Comparison of ENCODE assay signal across 1 cellular context in genomic region chr9:115024925-115025535, GRCh38.
TF ChIP-seq lines count a peak whose summit lies in the region.

No MANE protein-coding gene starts in this region.

TF ChIP-seq in GM23338, 12 proteins besides CTCF, POLR2A, EP300 and RAD21 (continued from another document):
- TF ChIP-seq ZNF462 (CRISPR knock-in tag; IDR thresholded peaks at IDR 0.05) (no peak), ZNF114 (CRISPR knock-in tag; IDR thresholded peaks at IDR 0.05) (no peak), POLR2AphosphoS5 (IDR thresholded peaks at IDR 0.05; ENCODE audit: low read depth) (no peak), EZH2phosphoT487 (IDR thresholded peaks at IDR 0.05; ENCODE audit: unreplicated experiment) (no peak), CREB1 (CRISPR knock-in tag; IDR thresholded peaks at IDR 0.05; ENCODE audit: low read depth) (no peak), NANOG (IDR thresholded peaks at IDR 0.05; ENCODE audit: borderline replicate concordance) (no peak), EZH2 (IDR thresholded peaks at IDR 0.05; ENCODE audit: low read depth, unreplicated experiment) (no peak), STAT1 (IDR thresholded peaks at IDR 0.05; ENCODE audit: unreplicated experiment) (no peak), JUNB (IDR thresholded peaks at IDR 0.05; ENCODE audit: unreplicated experiment) (no peak), REST (IDR thresholded peaks at IDR 0.05; ENCODE audit: unreplicated experiment) (no peak)
TF ChIP-seq in GM23338: peak in this region for 0.
